16 cellular contexts compared by ENCODE assay signal in the genomic region with DNA sequence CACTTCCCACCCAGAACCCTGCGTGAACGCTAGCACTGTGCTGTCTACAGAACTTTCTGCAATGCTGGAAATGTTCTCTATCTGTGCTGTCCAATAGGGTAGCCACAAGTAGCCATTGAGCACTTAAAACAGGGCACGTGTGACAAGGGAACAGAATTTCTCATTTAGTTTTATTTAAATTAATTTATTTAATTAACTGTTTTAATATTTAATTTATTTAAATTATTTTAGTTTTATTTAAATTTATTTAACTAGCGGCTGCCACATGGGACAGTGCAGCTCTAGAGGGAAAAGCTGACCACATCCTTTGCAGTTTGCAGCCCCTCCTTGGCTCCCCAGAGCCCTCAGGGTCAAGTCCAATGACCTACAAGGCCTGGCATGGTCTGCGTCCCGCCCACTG. TPM values are rescaled to one million over a fixed set of nuclear protein-coding genes. Genes with fewer than 3 reads are reported as not detected.
A peak's percentile ranks its signal among the peaks of the same experiment; 100 is the strongest.
DNase-seq lines count a peak whose midpoint lies in the region; ATAC-seq and TF ChIP-seq lines count a peak whose summit lies in the region.
"Had no signal": no experiment of that assay in that cellular context is flagged by ENCODE, and none has a peak within 500 bp of the region (broad histone marks: within the 10 kb centered on the region; RNA-seq: fewer than 3 reads in every experiment).

No MANE protein-coding gene starts in this region.

- DNase-seq in OCI-LY7 (ENCODE audit: low spot score) (peak; percentile 27), glutamatergic neuron (peak; percentile 38), osteoblast (ENCODE audit: insufficient read length, low spot score, missing footprints) (peak; percentile 15), amygdala (lab: John Stamatoyannopoulos, UW) (no peak)
- no peak for DNase-seq in activated T-cell treated with anti-CD3 and anti-CD28 coated beads, Interleukin-2, amount 50 U/mL, for 72 hours
- DNase-seq: C1 segment of cervical spinal cord; Calu3; CD4-positive, alpha-beta memory T cell; COR-L47; DMS53; DMS79 treated with DMSO at 0.1 percent for 48 hours; GF-D8; H9 had no signal

- no peak overlapping the region for H3K9ac ChIP-seq in OCI-LY3 (ENCODE audit: low read length)

- peaks cover 16% of the 10 kb centered on the region for H3K27me3 ChIP-seq in OCI-LY3 (ENCODE audit: low read depth, low read length)
- peaks cover 3% of the 10 kb centered on the region for H3K27me3 ChIP-seq in osteoblast (ENCODE audit: insufficient read depth, low read length)

- ATAC-seq in activated T-cell treated with anti-CD3 and anti-CD28 coated beads, Interleukin-2, amount 50 U/mL, for 72 hours (replicated peaks in 1 of 2), result no peak
- ATAC-seq: GM23338, HCT116 had no signal

- H3K36me3 Mint-ChIP-seq in glutamatergic neuron (ENCODE audit: unreplicated experiment), result no peaks in the 10 kb centered on the region
- no peaks in the 10 kb centered on the region for H3K36me3 Mint-ChIP-seq in activated T-cell treated with anti-CD3 and anti-CD28 coated beads, Interleukin-2, amount 50 U/mL, for 72 hours (ENCODE audit: insufficient read depth in 2 of 2)
- H3K36me3 Mint-ChIP-seq: CD4-positive, alpha-beta memory T cell had no signal

- TF ChIP-seq CTCF in OCI-LY3 (IDR thresholded peaks at IDR 0.05; ENCODE audit: low read depth, low read length) (no peak), OCI-LY7 (conservative IDR thresholded peaks at IDR 0.05; ENCODE audit: low read length) (no peak), glutamatergic neuron (IDR thresholded peaks at IDR 0.05; ENCODE audit: partially characterized antibody, unreplicated experiment) (no peak), osteoblast (IDR thresholded peaks at IDR 0.05; ENCODE audit: extremely low read depth, low read depth, low read length) (no peak)

- H2AFZ ChIP-seq in OCI-LY3 (ENCODE audit: low read depth, low read length), result no peak overlapping the region
- H2AFZ ChIP-seq in OCI-LY7 (ENCODE audit: low read length), result no peak overlapping the region
- no peak overlapping the region for H2AFZ ChIP-seq in osteoblast (ENCODE audit: low read length)

- no peaks in the 10 kb centered on the region for H3K36me3 ChIP-seq in OCI-LY3 (replicated peaks; ENCODE audit: low read depth, low read length)
- no peaks in the 10 kb centered on the region for H3K36me3 ChIP-seq in OCI-LY7 (ENCODE audit: insufficient read depth, low read length)
- no peaks in the 10 kb centered on the region for H3K36me3 ChIP-seq in osteoblast (ENCODE audit: insufficient read depth, low read length)

- BruUV-seq in OCI-LY7 (replicated peaks; lab: Mats Ljungman, UMichigan), result no TSS peak

- CTCF ChIA-PET in OCI-LY7 (lab: Charles Lee; ENCODE audit: unreplicated experiment), result no interaction called here

- intact Hi-C loops in OCI-LY7 (cut with micrococcal nuclease; ENCODE audit: unreplicated experiment), result no loop called here

- POLR2A ChIA-PET in OCI-LY7 (lab: Charles Lee), result interaction anchor here (0.6 kb wide), 1 partner anchor 28 kb away, joined by 3 read pairs; no protein-coding TSS in a partner anchor

- H3K79me2 ChIP-seq in OCI-LY3 (ENCODE audit: low read length), result no peaks in the 10 kb centered on the region
- H3K79me2 ChIP-seq in OCI-LY7 (ENCODE audit: insufficient read depth, low read depth, low read length), result no peaks in the 10 kb centered on the region
- H3K79me2 ChIP-seq in osteoblast (ENCODE audit: insufficient read depth, low read length), result no peaks in the 10 kb centered on the region

- H3K27ac ChIP-seq in OCI-LY3 (ENCODE audit: low read length) (no peak overlapping the region), OCI-LY7 (ENCODE audit: low read depth, low read length, poor library complexity, severe bottlenecking) (no peak overlapping the region), osteoblast (ENCODE audit: low read depth, low read length) (no peak overlapping the region)

- peaks cover 6% of the 10 kb centered on the region for H3K9me3 Mint-ChIP-seq in glutamatergic neuron (ENCODE audit: unreplicated experiment)
- no peaks in the 10 kb centered on the region for H3K9me3 Mint-ChIP-seq in activated T-cell treated with anti-CD3 and anti-CD28 coated beads, Interleukin-2, amount 50 U/mL, for 72 hours
- H3K9me3 Mint-ChIP-seq: CD4-positive, alpha-beta memory T cell; GM23338; H9 had no signal

- H3K9me3 ChIP-seq in OCI-LY3 (ENCODE audit: insufficient read depth, low read length), result no peaks in the 10 kb centered on the region
- H3K9me3 ChIP-seq in OCI-LY7 (ENCODE audit: low read length), result no peaks in the 10 kb centered on the region
- no peaks in the 10 kb centered on the region for H3K9me3 ChIP-seq in osteoblast (ENCODE audit: low read depth, low read length)

- H4K20me1 ChIP-seq in OCI-LY3 (ENCODE audit: insufficient read depth, low read length) (no peaks in the 10 kb centered on the region), OCI-LY7 (ENCODE audit: insufficient read depth, low read length) (no peaks in the 10 kb centered on the region), osteoblast (ENCODE audit: insufficient read depth, low read length) (no peaks in the 10 kb centered on the region)

- H3K9me2 ChIP-seq in OCI-LY7 (ENCODE audit: insufficient read depth, low read length), result no peaks in the 10 kb centered on the region

- H3K4me2 ChIP-seq in OCI-LY3 (ENCODE audit: low read length) (peak overlapping the region; percentile 7; the same call in 1 of the 2 replicates), OCI-LY7 (ENCODE audit: low read length) (no peak overlapping the region), osteoblast (ENCODE audit: insufficient read depth, low read length) (no peak overlapping the region)
- H3K4me2 ChIP-seq: GM23338 had no signal

- H3K4me1 Mint-ChIP-seq in glutamatergic neuron (ENCODE audit: low read depth, unreplicated experiment), result peaks cover 4% of the 10 kb centered on the region
- peaks cover 4% of the 10 kb centered on the region for H3K4me1 Mint-ChIP-seq in activated T-cell treated with anti-CD3 and anti-CD28 coated beads, Interleukin-2, amount 50 U/mL, for 72 hours (ENCODE audit: low read depth)

- peaks cover 19% of the 10 kb centered on the region for H3K4me1 ChIP-seq in OCI-LY3 (ENCODE audit: low read length)
- peaks cover 24% of the 10 kb centered on the region for H3K4me1 ChIP-seq in OCI-LY7 (ENCODE audit: insufficient read depth, low read length, poor library complexity, severe bottlenecking)
- H3K4me1 ChIP-seq in osteoblast (ENCODE audit: insufficient read depth, low read length), result peaks cover 4% of the 10 kb centered on the region

- H3K27ac Mint-ChIP-seq in glutamatergic neuron (ENCODE audit: unreplicated experiment), result no peak overlapping the region
- no peak overlapping the region for H3K27ac Mint-ChIP-seq in activated T-cell treated with anti-CD3 and anti-CD28 coated beads, Interleukin-2, amount 50 U/mL, for 72 hours
- H3K27ac Mint-ChIP-seq: CD4-positive, alpha-beta memory T cell; GM23338; H9 had no signal

- H3K27me3 Mint-ChIP-seq in glutamatergic neuron (ENCODE audit: unreplicated experiment), result peaks cover 3% of the 10 kb centered on the region
- H3K27me3 Mint-ChIP-seq in activated T-cell treated with anti-CD3 and anti-CD28 coated beads, Interleukin-2, amount 50 U/mL, for 72 hours (ENCODE audit: low read depth), result no peaks in the 10 kb centered on the region

- H3K4me3 ChIP-seq in OCI-LY3 (ENCODE audit: low read length), result no peak overlapping the region
- no peak overlapping the region for H3K4me3 ChIP-seq in OCI-LY7 (ENCODE audit: low read depth, low read length, poor library complexity, severe bottlenecking)
- H3K4me3 ChIP-seq in osteoblast (ENCODE audit: insufficient read depth, low read length), result no peak overlapping the region
- H3K4me3 ChIP-seq: GM23338 had no signal

- no peak overlapping the region for H3K4me3 Mint-ChIP-seq in glutamatergic neuron (ENCODE audit: unreplicated experiment)
- no peak overlapping the region for H3K4me3 Mint-ChIP-seq in activated T-cell treated with anti-CD3 and anti-CD28 coated beads, Interleukin-2, amount 50 U/mL, for 72 hours
- H3K4me3 Mint-ChIP-seq: CD4-positive, alpha-beta memory T cell; GM23338; H9 had no signal

RNA-seq across cellular contexts. Expression of gene CORO1C, which starts 35.0 kb away (rescaled TPM):
- 74.7 and 76.3 TPM in 2 replicates for total RNA-seq in OCI-LY7 (2014; rRNA removed; shearing (Covaris generic))
- total RNA-seq in OCI-LY7 (2022), result 127 and 148 TPM in 2 replicates
- 285 TPM for total RNA-seq in glutamatergic neuron (ENCODE audit: unreplicated experiment)
- 228 and 261 TPM in 2 replicates for total RNA-seq in osteoblast
- 10 to 100 TPM; 35.6 to 38.3 TPM for total RNA-seq in activated T-cell treated with anti-CD3 and anti-CD28 coated beads, Interleukin-2, amount 50 U/mL, for 72 hours

Comparison
In these comparisons a context has a peak if more than half of its experiments do, and no peak if none do; other contexts are left out.
1. DNase-seq: peak in OCI-LY7 (single experiment), glutamatergic neuron (single experiment) and osteoblast (single experiment); none in amygdala (0 of 56) and activated T-cell treated with anti-CD3 and anti-CD28 coated beads, Interleukin-2, amount 50 U/mL, for 72 hours (0 of 2).